ENCODE assay signal across 35 cellular contexts in genomic region chr2:69113627-69114026, GRCh38.
DNase-seq lines count a peak whose midpoint lies in the region; ATAC-seq and TF ChIP-seq lines count a peak whose summit lies in the region.
"Had no signal": no experiment of that assay in that cellular context is flagged by ENCODE, and none has a peak within 500 bp of the region (broad histone marks: within the 10 kb centered on the region; RNA-seq: fewer than 3 reads in every experiment).

No MANE protein-coding gene starts in this region.

- no peaks in the 10 kb centered on the region for H3F3A ChIP-seq in PC-3 (ENCODE audit: low read length, unreplicated experiment)
- H3F3A ChIP-seq in smooth muscle cell (ENCODE audit: low read depth) = peaks cover 11% of the 10 kb centered on the region
- no peaks in the 10 kb centered on the region for H3F3A ChIP-seq in neural progenitor cell (ENCODE audit: low read depth)

- H3K36me3 Mint-ChIP-seq in neural progenitor cell = peaks cover 23% of the 10 kb centered on the region
- H3K36me3 Mint-ChIP-seq in CD4-positive, alpha-beta T cell (ENCODE audit: low read depth) = no peaks in the 10 kb centered on the region
- H3K36me3 Mint-ChIP-seq: activated naive CD4-positive, alpha-beta T cell treated with anti-CD3 and anti-CD28 coated beads, Interleukin-2, amount 50 U/mL, for 24 hours; CD8-positive, alpha-beta memory T cell; natural killer cell; stimulated activated memory B cell treated with anti-CD40 and anti-IgM and Interleukin-4, amounts not matched to agents 10 μg/mL and 1 μg/mL and 100 μg/mL, for 72 hours had no signal

- CTCF ChIA-PET in PC-3 (lab: Charles Lee) = interaction anchor here (0.7 kb wide), 1 partner anchor 54 kb away, joined by 3 read pairs; no protein-coding TSS in a partner anchor
- CTCF ChIA-PET in CD4-positive, alpha-beta T cell (lab: Charles Lee) = no interaction called here

- no peaks in the 10 kb centered on the region for H3K9me3 Mint-ChIP-seq in neural progenitor cell
- H3K9me3 Mint-ChIP-seq in CD4-positive, alpha-beta T cell = no peaks in the 10 kb centered on the region
- H3K9me3 Mint-ChIP-seq: activated naive CD4-positive, alpha-beta T cell treated with anti-CD3 and anti-CD28 coated beads, Interleukin-2, amount 50 U/mL, for 24 hours; activated T-helper 2 cell treated with anti-CD3 and anti-CD28 coated beads, Interferon-gamma antibody, Interleukin-2, Interleukin-4, amounts not matched to agents 10 μg/mL and 5 μg/mL and 100 μg/mL, durations not matched to agents 14 hours and 24 hours and 36 hours; CD8-positive, alpha-beta memory T cell; natural killer cell; stimulated activated memory B cell treated with anti-CD40 and anti-IgM and Interleukin-4, amounts not matched to agents 10 μg/mL and 1 μg/mL and 100 μg/mL, for 72 hours had no signal

- no peaks in the 10 kb centered on the region for H3K79me2 ChIP-seq in PC-3 (ENCODE audit: low read length)
- H3K79me2 ChIP-seq in smooth muscle cell (ENCODE audit: low read depth) = no peaks in the 10 kb centered on the region
- no peaks in the 10 kb centered on the region for H3K79me2 ChIP-seq in neural progenitor cell (ENCODE audit: low read depth)

- intact Hi-C loops in PC-3 (cut with micrococcal nuclease) (no loop called here), cardiac septum (cut with DNase I) (no loop called here)
- intact Hi-C loops in CD4-positive, alpha-beta T cell (cut with DNase I, micrococcal nuclease) = no loop called here

- POLR2A ChIA-PET in PC-3 (lab: Charles Lee; ENCODE audit: unreplicated experiment) = interaction anchor here (0.7 kb wide), 1 partner anchor 30 kb away, joined by 5 read pairs; no protein-coding TSS in a partner anchor
- POLR2A ChIA-PET in CD4-positive, alpha-beta T cell (lab: Charles Lee) = no interaction called here

- no peak overlapping the region for H2AFZ ChIP-seq in PC-3 (ENCODE audit: low read length)
- H2AFZ ChIP-seq in smooth muscle cell (ENCODE audit: low read depth) = no peak overlapping the region
- no peak overlapping the region for H2AFZ ChIP-seq in neural progenitor cell (replicated peaks)

- H3K27ac ChIP-seq in PC-3 (ENCODE audit: low read length) = no peak overlapping the region
- H3K27ac ChIP-seq in smooth muscle cell (ENCODE audit: low read depth) = peak overlapping the region; percentile 50
- H3K27ac ChIP-seq in neural progenitor cell = no peak overlapping the region
- no peak overlapping the region for H3K27ac ChIP-seq in CD4-positive, alpha-beta T cell (ENCODE audit: low read depth, low read length)
- H3K27ac ChIP-seq: epithelial cell of prostate, foreskin keratinocyte, heart left ventricle, HL-60, Peyer's patch, psoas muscle, uterus had no signal

- H3K4me3 Mint-ChIP-seq in neural progenitor cell = no peak overlapping the region
- H3K4me3 Mint-ChIP-seq in CD4-positive, alpha-beta T cell = no peak overlapping the region
- H3K4me3 Mint-ChIP-seq: activated CD4-positive, alpha-beta T cell treated with anti-CD3 and anti-CD28 coated beads for 36 hours; activated naive CD4-positive, alpha-beta T cell treated with anti-CD3 and anti-CD28 coated beads, Interleukin-2, amount 50 U/mL, for 24 hours; CD8-positive, alpha-beta memory T cell; natural killer cell; stimulated activated memory B cell treated with anti-CD40 and anti-IgM and Interleukin-4, amounts not matched to agents 10 μg/mL and 1 μg/mL and 100 μg/mL, for 72 hours had no signal

- no peak overlapping the region for H3K4me3 ChIP-seq in PC-3 (ENCODE audit: low read length)
- H3K4me3 ChIP-seq in fibroblast of villous mesenchyme (ENCODE audit: low read depth, low read length) = no peak overlapping the region
- no peak overlapping the region for H3K4me3 ChIP-seq in smooth muscle cell
- no peak overlapping the region for H3K4me3 ChIP-seq in neural progenitor cell
- H3K4me3 ChIP-seq: coronary artery, heart left ventricle, Peyer's patch, psoas muscle, uterus had no signal

- peak; percentile 84 for ATAC-seq in PC-3
- no peak for ATAC-seq in CD4-positive, alpha-beta T cell (ENCODE audit: poor library complexity)
- ATAC-seq: activated CD4-positive, alpha-beta T cell treated with anti-CD3 and anti-CD28 coated beads for 36 hours; foreskin keratinocyte; heart left ventricle; natural killer cell; psoas muscle; stimulated activated memory B cell treated with anti-CD40 and anti-IgM and Interleukin-4, amounts not matched to agents 10 μg/mL and 1 μg/mL and 100 μg/mL, for 72 hours had no signal

- TF ChIP-seq CTCF in PC-3 (conservative IDR thresholded peaks at IDR 0.05; ENCODE audit: low read depth, low read length) (no peak), fibroblast of villous mesenchyme (IDR thresholded peaks at IDR 0.05; ENCODE audit: insufficient read depth, low read depth, low read length) (no peak), smooth muscle cell (IDR thresholded peaks at IDR 0.05; ENCODE audit: borderline replicate concordance, insufficient read depth, poor library complexity, severe bottlenecking) (no peak), neural progenitor cell (IDR thresholded peaks at IDR 0.05) (no peak)
- no peak for TF ChIP-seq CTCF in CD4-positive, alpha-beta T cell (IDR thresholded peaks at IDR 0.05)

- peaks cover 3% of the 10 kb centered on the region for H3K27me3 Mint-ChIP-seq in neural progenitor cell (ENCODE audit: insufficient read depth, low read depth)
- H3K27me3 Mint-ChIP-seq in CD4-positive, alpha-beta T cell = no peaks in the 10 kb centered on the region
- H3K27me3 Mint-ChIP-seq: stimulated activated memory B cell treated with anti-CD40 and anti-IgM and Interleukin-4, amounts not matched to agents 10 μg/mL and 1 μg/mL and 100 μg/mL, for 72 hours had no signal

- H3K27ac Mint-ChIP-seq in neural progenitor cell = no peak overlapping the region
- H3K27ac Mint-ChIP-seq in CD4-positive, alpha-beta T cell = no peak overlapping the region
- H3K27ac Mint-ChIP-seq: activated CD4-positive, alpha-beta T cell treated with anti-CD3 and anti-CD28 coated beads for 36 hours; activated naive CD4-positive, alpha-beta T cell treated with anti-CD3 and anti-CD28 coated beads, Interleukin-2, amount 50 U/mL, for 24 hours; activated T-helper 2 cell treated with anti-CD3 and anti-CD28 coated beads, Interferon-gamma antibody, Interleukin-2, Interleukin-4, amounts not matched to agents 10 μg/mL and 5 μg/mL and 100 μg/mL, durations not matched to agents 14 hours and 24 hours and 36 hours; CD8-positive, alpha-beta memory T cell; natural killer cell; stimulated activated memory B cell treated with anti-CD40 and anti-IgM and Interleukin-4, amounts not matched to agents 10 μg/mL and 1 μg/mL and 100 μg/mL, for 72 hours had no signal

- no TSS peak for BruUV-seq in PC-3 (replicated peaks; lab: Mats Ljungman, UMichigan)

- WGBS in smooth muscle cell (ENCODE audit: low lambda C conversion rate) = 88% methylated on average over 3 of the region's 3 CpGs

- DNase-seq in EH (ENCODE audit: low read depth) (peak; percentile 72), PC-3 (peak; percentile 64), fibroblast of villous mesenchyme (ENCODE audit: low read depth) (peak; percentile 74), smooth muscle cell (lab: John Stamatoyannopoulos, UW; ENCODE audit: unreplicated experiment) (no peak), neural progenitor cell (ENCODE audit: low spot score) (no peak), cerebellar cortex (ENCODE audit: low spot score) (no peak), cardiac septum (ENCODE audit: low spot score) (no peak)
- no peak for DNase-seq in CD4-positive, alpha-beta T cell
- DNase-seq: activated CD4-positive, alpha-beta T cell treated with anti-CD3 and anti-CD28 coated beads for 36 hours; activated CD8-positive, alpha-beta memory T cell treated with anti-CD3 and anti-CD28 coated beads for 24 hours; activated T-cell treated with anti-CD3 and anti-CD28 coated beads for 4 hours; amygdala; BE2C; CD8-positive, alpha-beta memory T cell; DMS 273 treated with DMSO at 0.1 percent for 48 hours; effector memory CD4-positive, alpha-beta T cell; foreskin keratinocyte; heart left ventricle; kidney glomerular epithelial cell; natural killer cell; NCI-H1417 treated with DMSO at 0.1 percent for 48 hours; NCI-H2029 treated with DMSO at 0.1 percent for 48 hours; NCI-H526 treated with DMSO at 0.1 percent for 48 hours; NK-92 treated with Interleukin-12 subunit alpha and Interleukin-12 subunit beta, amount 100 ng/mL, for 24 hours; occipital lobe; Peyer's patch; psoas muscle; SHP77; uterus had no signal

- no peaks in the 10 kb centered on the region for H3K9me3 ChIP-seq in PC-3 (ENCODE audit: low read length)
- no peaks in the 10 kb centered on the region for H3K9me3 ChIP-seq in smooth muscle cell (replicated peaks; ENCODE audit: low read depth)
- H3K9me3 ChIP-seq in neural progenitor cell (ENCODE audit: low read depth) = no peaks in the 10 kb centered on the region
- H3K9me3 ChIP-seq in CD4-positive, alpha-beta T cell (ENCODE audit: control insufficient read depth, low read length) = no peaks in the 10 kb centered on the region
- H3K9me3 ChIP-seq: BE2C, heart left ventricle, Peyer's patch, psoas muscle, uterus had no signal

- no peaks in the 10 kb centered on the region for H3K4me1 Mint-ChIP-seq in neural progenitor cell
- no peaks in the 10 kb centered on the region for H3K4me1 Mint-ChIP-seq in CD4-positive, alpha-beta T cell (ENCODE audit: low read depth)
- H3K4me1 Mint-ChIP-seq: activated CD4-positive, alpha-beta T cell treated with anti-CD3 and anti-CD28 coated beads for 36 hours; activated naive CD4-positive, alpha-beta T cell treated with anti-CD3 and anti-CD28 coated beads, Interleukin-2, amount 50 U/mL, for 24 hours; CD8-positive, alpha-beta memory T cell; natural killer cell; stimulated activated memory B cell treated with anti-CD40 and anti-IgM and Interleukin-4, amounts not matched to agents 10 μg/mL and 1 μg/mL and 100 μg/mL, for 72 hours had no signal

- H3K9ac ChIP-seq in PC-3 (ENCODE audit: low read length) (no peak overlapping the region), smooth muscle cell (ENCODE audit: low read depth) (no peak overlapping the region), neural progenitor cell (no peak overlapping the region)

- no peaks in the 10 kb centered on the region for H3K27me3 ChIP-seq in PC-3 (ENCODE audit: low read length)
- H3K27me3 ChIP-seq in smooth muscle cell (ENCODE audit: low read depth) = no peaks in the 10 kb centered on the region
- H3K27me3 ChIP-seq in neural progenitor cell = no peaks in the 10 kb centered on the region
- no peaks in the 10 kb centered on the region for H3K27me3 ChIP-seq in CD4-positive, alpha-beta T cell (ENCODE audit: control insufficient read depth, insufficient read depth, low read length)
- H3K27me3 ChIP-seq: BE2C, foreskin keratinocyte, heart left ventricle, Peyer's patch, uterus had no signal

- peaks cover 14% of the 10 kb centered on the region for H3K4me1 ChIP-seq in PC-3 (ENCODE audit: insufficient read depth, low read length)
- H3K4me1 ChIP-seq in smooth muscle cell (ENCODE audit: low read depth) = no peaks in the 10 kb centered on the region
- no peaks in the 10 kb centered on the region for H3K4me1 ChIP-seq in neural progenitor cell
- H3K4me1 ChIP-seq: BE2C, foreskin keratinocyte, psoas muscle, uterus had no signal

- H3K36me3 ChIP-seq in PC-3 (ENCODE audit: low read depth, low read length) (no peaks in the 10 kb centered on the region), smooth muscle cell (ENCODE audit: low read depth) (no peaks in the 10 kb centered on the region), neural progenitor cell (no peaks in the 10 kb centered on the region)
- H3K36me3 ChIP-seq: BE2C, heart left ventricle, Peyer's patch, uterus had no signal

- peak overlapping the region; percentile 0 for H3K4me2 ChIP-seq in PC-3 (ENCODE audit: low read length)
- H3K4me2 ChIP-seq in smooth muscle cell = no peak overlapping the region
- H3K4me2 ChIP-seq in neural progenitor cell = no peak overlapping the region

- no peaks in the 10 kb centered on the region for H3K9me2 ChIP-seq in PC-3 (replicated peaks; ENCODE audit: low read length)

- H4K20me1 ChIP-seq in PC-3 (ENCODE audit: low read length) (no peaks in the 10 kb centered on the region), smooth muscle cell (ENCODE audit: low read depth) (no peaks in the 10 kb centered on the region), neural progenitor cell (ENCODE audit: low read depth) (no peaks in the 10 kb centered on the region)

Comparison
In these comparisons a context has a peak if more than half of its experiments do, and no peak if none do; other contexts are left out.
1. DNase-seq: peak in EH (single experiment), PC-3 (single experiment) and fibroblast of villous mesenchyme (single experiment); none in smooth muscle cell (single experiment), neural progenitor cell (single experiment), cerebellar cortex (single experiment), cardiac septum (single experiment) and CD4-positive, alpha-beta T cell (0 of 10).